In genomic region chr12:124496584-124496983, GRCh38 we compare ENCODE assay signal across 11 cellular contexts.
DNase-seq lines count a peak whose midpoint lies in the region; TF ChIP-seq lines count a peak whose summit lies in the region.
"Had no signal": no experiment of that assay in that cellular context is flagged by ENCODE, and none has a peak within 500 bp of the region (broad histone marks: within the 10 kb centered on the region; RNA-seq: fewer than 3 reads in every experiment).

No MANE protein-coding gene starts in this region.

- H3K36me3 ChIP-seq in skeletal muscle satellite cell (ENCODE audit: insufficient read depth, low read length) = peaks cover 21% of the 10 kb centered on the region

- H3K4me3 ChIP-seq in skeletal muscle satellite cell (ENCODE audit: low read length) = peak overlapping the region; percentile 25

- peaks cover 57% of the 10 kb centered on the region for H3K4me1 Mint-ChIP-seq in nephron progenitor cell

- TF ChIP-seq CTCF in nephron progenitor cell (IDR thresholded peaks at IDR 0.05) = no peak

- H3K9me3 Mint-ChIP-seq in nephron progenitor cell = no peaks in the 10 kb centered on the region

- peak overlapping the region; percentile 45 for H3K4me2 ChIP-seq in skeletal muscle satellite cell (ENCODE audit: low read length)

- H3K27me3 Mint-ChIP-seq in nephron progenitor cell (ENCODE audit: low read depth, poor library complexity) = peaks cover 8% of the 10 kb centered on the region
- H3K27me3 Mint-ChIP-seq: B cell had no signal

- H3K9ac ChIP-seq in skeletal muscle satellite cell (ENCODE audit: low read depth, low read length) = peak overlapping the region; percentile 46

- H3K27me3 ChIP-seq in skeletal muscle satellite cell (ENCODE audit: control insufficient read depth, insufficient read depth, low read length) = no peaks in the 10 kb centered on the region

- peaks cover 42% of the 10 kb centered on the region for H3K4me1 ChIP-seq in skeletal muscle satellite cell (ENCODE audit: control insufficient read depth, insufficient read depth, low read length)

- H3K9me3 ChIP-seq in skeletal muscle satellite cell (replicated peaks; ENCODE audit: low read length) = no peaks in the 10 kb centered on the region

- DNase-seq in activated T-cell treated with anti-CD3 and anti-CD28 coated beads for 24 hours (ENCODE audit: low read depth) (peak; percentile 10), activated T-cell treated with anti-CD3 and anti-CD28 coated beads for 4 hours (no peak), HuH-7 (ENCODE audit: low spot score) (peak; percentile 35), cerebellum (ENCODE audit: low spot score) (peak; percentile 51), CD1c-positive myeloid dendritic cell (ENCODE audit: extremely low spot score) (no peak), NCI-H1417 (lab: John Stamatoyannopoulos, UW) (no peak), nephron progenitor cell (no peak)
- DNase-seq: NCI-H524 treated with DMSO at 0.1 percent for 48 hours, retina had no signal

- no peaks in the 10 kb centered on the region for H3K36me3 Mint-ChIP-seq in nephron progenitor cell (ENCODE audit: low read depth)

- H3K27ac Mint-ChIP-seq in nephron progenitor cell = no peak overlapping the region
- H3K27ac Mint-ChIP-seq: B cell had no signal

- no peak overlapping the region for H3K4me3 Mint-ChIP-seq in nephron progenitor cell
- H3K4me3 Mint-ChIP-seq: B cell had no signal

Comparison
In these comparisons a context has a peak if more than half of its experiments do, and no peak if none do; other contexts are left out.
1. DNase-seq: peak in activated T-cell treated with anti-CD3 and anti-CD28 coated beads for 24 hours (single experiment), HuH-7 (single experiment) and cerebellum (single experiment); none in activated T-cell treated with anti-CD3 and anti-CD28 coated beads for 4 hours (single experiment), CD1c-positive myeloid dendritic cell (single experiment), NCI-H1417 (0 of 3) and nephron progenitor cell (single experiment).